Comparison of ENCODE assay signal across 1 cellular context in the genomic region with DNA sequence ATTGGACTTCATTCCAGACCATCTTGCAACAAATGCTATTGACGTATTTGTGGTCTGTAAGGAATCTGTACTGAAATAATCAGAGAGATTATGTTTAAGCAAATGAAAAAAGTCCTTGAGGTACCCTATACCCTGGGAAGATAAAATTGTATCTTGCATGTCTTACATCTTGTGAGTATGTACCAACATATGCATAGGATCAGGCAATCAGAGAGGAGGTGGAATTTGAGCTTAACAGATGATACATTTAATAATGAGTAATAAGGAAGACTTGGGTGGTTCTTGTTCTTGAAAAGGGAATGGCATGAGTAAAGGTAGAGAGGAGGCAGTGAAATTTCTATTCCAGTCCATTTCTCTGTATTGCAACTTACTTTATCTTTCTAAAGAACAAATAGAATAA.
A peak's percentile ranks its signal among the peaks of the same experiment; 100 is the strongest.
TF ChIP-seq lines count a peak whose summit lies in the region.

No MANE protein-coding gene starts in this region.

TF ChIP-seq in IMR-90, 13 proteins besides CTCF, POLR2A, EP300 and RAD21 (continued from another document):
- TF ChIP-seq CEBPB (IDR thresholded peaks at IDR 0.05; ENCODE audit: low read depth, low read length), result peak; percentile 22; the same call in 1 of the 2 replicates
